In genomic region chr1:30715216-30715615, GRCh38 we compare ENCODE assay signal across 12 cellular contexts. TPM values are rescaled to one million over a fixed set of nuclear protein-coding genes. Genes with fewer than 3 reads are reported as not detected.
DNase-seq lines count a peak whose midpoint lies in the region; ATAC-seq and TF ChIP-seq lines count a peak whose summit lies in the region.
"Had no signal": no experiment of that assay in that cellular context is flagged by ENCODE, and none has a peak within 500 bp of the region (broad histone marks: within the 10 kb centered on the region; RNA-seq: fewer than 3 reads in every experiment).

No MANE protein-coding gene starts in this region.

- H3K36me3 ChIP-seq in transverse colon, result no peaks in the 10 kb centered on the region

- H3K4me1 Mint-ChIP-seq in activated CD8-positive, alpha-beta memory T cell treated with anti-CD3 and anti-CD28 coated beads, Interleukin-2, amount 10 ng/mL, durations not matched to agents 7 days and 5 days, result peaks cover 14% of the 10 kb centered on the region
- H3K4me1 Mint-ChIP-seq in chondrocyte (ENCODE audit: low read depth), result peaks cover 9% of the 10 kb centered on the region

- in situ Hi-C loops in KBM-7 (cut with MboI; ENCODE audit: low pct_unique_long_range_greater_than_20kb, low sequenced_read_pairs), result loop anchor here (25.0 kb wide), 1 partner anchor 1478 kb away; the partner anchor contains the start of genes MECR and PTPRU
- in situ Hi-C loops in transverse colon (cut with MboI; ENCODE audit: low pct_ligation_motif_present in 1 of 4, low pct_unique_long_range_greater_than_20kb in 1 of 4, low sequenced_read_pairs in 3 of 4), result loop anchor here in 3 of 4 donors (10.0 to 25.0 kb wide), 3 partner anchors 200 to 1480 kb away; partner anchors contain the start of genes MECR (in 3 of the 3) and PTPRU (in 3 of the 3)

- no peaks in the 10 kb centered on the region for H3K27me3 ChIP-seq in transverse colon

- TF ChIP-seq EP300 in transverse colon (IDR thresholded peaks at IDR 0.05; ENCODE audit: low read depth), result no peak

- TF ChIP-seq CTCF in chondrocyte (IDR thresholded peaks at IDR 0.05) (peak; percentile 70), retinal pigment epithelial cell (conservative IDR thresholded peaks at IDR 0.05; ENCODE audit: low read depth, low read length) (peak; percentile 59), transverse colon (IDR thresholded peaks at IDR 0.05) (peak in 2 of 5 experiments; percentile 19 to 27)

- peak; percentile 78 for DNase-seq in activated CD8-positive, alpha-beta memory T cell treated with anti-CD3 and anti-CD28 coated beads, Interleukin-2, amount 50 U/mL, for 48 hours
- DNase-seq in activated CD8-positive, alpha-beta memory T cell treated with anti-CD3 and anti-CD28 coated beads, Interleukin-2, amount 10 ng/mL, durations not matched to agents 7 days and 5 days, result no peak
- DNase-seq in KBM-7 (peak; percentile 53), chondrocyte (ENCODE audit: low spot score) (no peak), retinal pigment epithelial cell (ENCODE audit: low read depth) (no peak), transverse colon (no peak), SKM-1 (lab: John Stamatoyannopoulos, UW; ENCODE audit: unreplicated experiment) (no peak)
- DNase-seq: CD4-positive, CD25-positive, alpha-beta regulatory T cell; mesenchymal stem cell had no signal

- H3K4me3 Mint-ChIP-seq in activated CD8-positive, alpha-beta memory T cell treated with anti-CD3 and anti-CD28 coated beads, Interleukin-2, amount 10 ng/mL, durations not matched to agents 7 days and 5 days, result no peak overlapping the region
- no peak overlapping the region for H3K4me3 Mint-ChIP-seq in chondrocyte (ENCODE audit: unreplicated experiment)

- WGBS in transverse colon (ENCODE audit: low coverage in 1 of 2), 2 donors, result 86 to 90% methylated on average over 1 to 2 of the region's 2 CpGs

- no peak for TF ChIP-seq POLR2A in transverse colon (IDR thresholded peaks at IDR 0.05)

- no peaks in the 10 kb centered on the region for H3K36me3 Mint-ChIP-seq in activated CD8-positive, alpha-beta memory T cell treated with anti-CD3 and anti-CD28 coated beads, Interleukin-2, amount 10 ng/mL, durations not matched to agents 7 days and 5 days
- no peaks in the 10 kb centered on the region for H3K36me3 Mint-ChIP-seq in chondrocyte (ENCODE audit: low read depth)
- H3K36me3 Mint-ChIP-seq: CD4-positive, CD25-positive, alpha-beta regulatory T cell had no signal

- intact Hi-C loops in transverse colon (cut with DNase I; ENCODE audit: low total_unique reads), result no loop called here

- H3K9me3 ChIP-seq in transverse colon, result peaks cover 0 to 4% of the 10 kb centered on the region in 2 donors

- no peak overlapping the region for H3K27ac ChIP-seq in transverse colon
- H3K27ac ChIP-seq: epithelial cell of prostate, SK-N-MC had no signal

- peaks cover 5 to 15% (median 10%) of the 10 kb centered on the region in 4 donors for H3K4me1 ChIP-seq in transverse colon

- H3K9me3 Mint-ChIP-seq in activated CD8-positive, alpha-beta memory T cell treated with anti-CD3 and anti-CD28 coated beads, Interleukin-2, amount 10 ng/mL, durations not matched to agents 7 days and 5 days (ENCODE audit: low read depth), result peaks cover 4% of the 10 kb centered on the region
- H3K9me3 Mint-ChIP-seq in chondrocyte (ENCODE audit: low read depth), result peaks cover 4% of the 10 kb centered on the region

- H3K27me3 Mint-ChIP-seq in activated CD8-positive, alpha-beta memory T cell treated with anti-CD3 and anti-CD28 coated beads, Interleukin-2, amount 10 ng/mL, durations not matched to agents 7 days and 5 days, result peaks cover 14% of the 10 kb centered on the region
- peaks cover 3% of the 10 kb centered on the region for H3K27me3 Mint-ChIP-seq in chondrocyte (ENCODE audit: low read depth)

- H3K27ac Mint-ChIP-seq in activated CD8-positive, alpha-beta memory T cell treated with anti-CD3 and anti-CD28 coated beads, Interleukin-2, amount 10 ng/mL, durations not matched to agents 7 days and 5 days, result no peak overlapping the region
- H3K27ac Mint-ChIP-seq in chondrocyte (ENCODE audit: unreplicated experiment), result no peak overlapping the region

- no peak for ATAC-seq in activated CD8-positive, alpha-beta memory T cell treated with anti-CD3 and anti-CD28 coated beads, Interleukin-2, amount 10 ng/mL, durations not matched to agents 7 days and 5 days
- no peak for ATAC-seq in GM21423 (IDR thresholded peaks at IDR 0.05; ENCODE audit: unreplicated experiment)

- H3K4me3 ChIP-seq in retinal pigment epithelial cell (ENCODE audit: low read length) (no peak overlapping the region), transverse colon (no peak overlapping the region)
- H3K4me3 ChIP-seq: SK-N-MC had no signal

- CTCF ChIA-PET in activated CD8-positive, alpha-beta memory T cell treated with anti-CD3 and anti-CD28 coated beads, Interleukin-2, amount 10 ng/mL, durations not matched to agents 7 days and 5 days (lab: Charles Lee), result interaction anchor here (1.4 to 19.3 kb wide), 2 partner anchors 66 to 87 kb away, joined by 3 to 759 read pairs; no protein-coding TSS in a partner anchor

RNA-seq across cellular contexts. Expression of gene MATN1, which starts 8.2 kb away (rescaled TPM):
- under 1 TPM in 1 of 2 experiments, not detected in 1; 0.32 TPM for total RNA-seq in activated CD8-positive, alpha-beta memory T cell treated with anti-CD3 and anti-CD28 coated beads, Interleukin-2, amount 10 ng/mL, durations not matched to agents 7 days and 5 days
- total RNA-seq in chondrocyte (0.19 to 0.82 TPM (median 0.47 TPM) in 3 replicates), transverse colon (not detected)

RNA-seq across cellular contexts. Expression of gene LAPTM5, which starts 42.4 kb away (rescaled TPM):
- 100 to 1,000 TPM; 326 to 386 TPM for total RNA-seq in activated CD8-positive, alpha-beta memory T cell treated with anti-CD3 and anti-CD28 coated beads, Interleukin-2, amount 10 ng/mL, durations not matched to agents 7 days and 5 days
- total RNA-seq in chondrocyte (0.15 to 0.17 TPM in 2 of 3 replicates, not detected in the other), transverse colon (10 to 100 TPM in 3 of 4 donors, 1 to 10 TPM in 1; 5.2 to 66.6 (median 34.5) TPM)

Comparison
In these comparisons a context has a peak if more than half of its experiments do, and no peak if none do; other contexts are left out.
1. DNase-seq: peak in activated CD8-positive, alpha-beta memory T cell treated with anti-CD3 and anti-CD28 coated beads, Interleukin-2, amount 50 U/mL, for 48 hours (single experiment) and KBM-7 (single experiment); none in activated CD8-positive, alpha-beta memory T cell treated with anti-CD3 and anti-CD28 coated beads, Interleukin-2, amount 10 ng/mL, durations not matched to agents 7 days and 5 days (single experiment), chondrocyte (single experiment), retinal pigment epithelial cell (single experiment), transverse colon (single experiment) and SKM-1 (single experiment).